In genomic region chr6:10111975-10112374, GRCh38 we compare ENCODE assay signal across 29 cellular contexts.
"Had no signal": no experiment of that assay in that cellular context is flagged by ENCODE, and none has a peak within 500 bp of the region (broad histone marks: within the 10 kb centered on the region; RNA-seq: fewer than 3 reads in every experiment).

No MANE protein-coding gene starts in this region.

- H3K4me3 ChIP-seq: neural progenitor cell, ovary, pancreas, prostate gland, psoas muscle, right atrium auricular region, right lobe of liver, sigmoid colon, skin epidermis, smooth muscle cell, spleen had no signal

- H2AFZ ChIP-seq: parathyroid adenoma had no signal

- FAIRE-seq: pancreas, small intestine had no signal

- H3K4me1 Mint-ChIP-seq: naive thymus-derived CD8-positive, alpha-beta T cell; natural killer cell had no signal

- H3K4me3 Mint-ChIP-seq: naive thymus-derived CD8-positive, alpha-beta T cell; natural killer cell; natural killer cell treated with Interleukin-12 subunit alpha and Interleukin-12 subunit beta and Interleukin-15 and Interleukin-18, amount 100 ng/mL, for 72 hours; nephron; neural crest cell; neural progenitor cell had no signal

- ATAC-seq: naive thymus-derived CD8-positive, alpha-beta T cell; natural killer cell; natural killer cell treated with Interleukin-12 subunit alpha and Interleukin-12 subunit beta and Interleukin-15 and Interleukin-18, amount 100 ng/mL, for 72 hours; pancreas; psoas muscle; right cardiac atrium; right lobe of liver; sciatic nerve had no signal

- H3K4me2 ChIP-seq: smooth muscle cell had no signal

- H3K36me3 Mint-ChIP-seq: naive thymus-derived CD8-positive, alpha-beta T cell; natural killer cell; natural killer cell treated with Interleukin-12 subunit alpha and Interleukin-12 subunit beta and Interleukin-15 and Interleukin-18, amount 100 ng/mL, for 72 hours; neural progenitor cell had no signal

- H3K27ac ChIP-seq: neural progenitor cell, neutrophil, ovary, pancreas, parathyroid adenoma, prostate gland, psoas muscle, right atrium auricular region, right lobe of liver, sigmoid colon, skin epidermis, spleen had no signal

- H3K79me2 ChIP-seq: parathyroid adenoma had no signal

- H3K9me3 ChIP-seq: neutrophil, ovary, pancreas, prostate gland, psoas muscle, right atrium auricular region, right lobe of liver, sigmoid colon, spleen had no signal

- H3K27ac Mint-ChIP-seq: naive thymus-derived CD8-positive, alpha-beta T cell; natural killer cell; natural killer cell treated with Interleukin-12 subunit alpha and Interleukin-12 subunit beta and Interleukin-15 and Interleukin-18, amount 100 ng/mL, for 72 hours; nephron; neural progenitor cell; progenitor cell of endocrine pancreas had no signal

- H3K9me3 Mint-ChIP-seq: nephron, neural crest cell, neural progenitor cell had no signal

- H3K4me1 ChIP-seq: pancreas, parathyroid adenoma, prostate gland, psoas muscle, right atrium auricular region, right lobe of liver, sigmoid colon, spleen had no signal

- H3K36me3 ChIP-seq: neural progenitor cell, neutrophil, ovary, pancreas, prostate gland, right atrium auricular region, right lobe of liver, sigmoid colon, spleen had no signal

- H3K9ac ChIP-seq: neural progenitor cell, parathyroid adenoma had no signal

- H3K27me3 ChIP-seq: ovary, pancreas, right lobe of liver had no signal

- DNase-seq: naive thymus-derived CD8-positive, alpha-beta T cell; natural killer cell; nucleus accumbens; occipital lobe; ovary; pancreas; posterior cingulate gyrus; psoas muscle; right cardiac atrium; right lobe of liver; sigmoid colon; small intestine; spleen; stimulated activated CD4-positive, alpha-beta T cell treated with anti-CD3 and anti-CD28 coated beads, Interleukin-12 subunit alpha, Interleukin-12 subunit beta, amount 100 ng/mL, for 4 hours; stimulated activated CD4-positive, alpha-beta T cell treated with anti-CD3 and anti-CD28 coated beads, Interleukin-15, amount 100 ng/mL, for 24 hours; stimulated activated CD4-positive, alpha-beta T cell treated with anti-CD3 and anti-CD28 coated beads, Interleukin-1b, Interleukin-23, amount 100 ng/mL, for 48 hours; stimulated activated CD4-positive, alpha-beta T cell treated with anti-CD3 and anti-CD28 coated beads, Interleukin-2, amount 100 ng/mL, for 24 hours had no signal
